9 cellular contexts compared by ENCODE assay signal in the genomic region with DNA sequence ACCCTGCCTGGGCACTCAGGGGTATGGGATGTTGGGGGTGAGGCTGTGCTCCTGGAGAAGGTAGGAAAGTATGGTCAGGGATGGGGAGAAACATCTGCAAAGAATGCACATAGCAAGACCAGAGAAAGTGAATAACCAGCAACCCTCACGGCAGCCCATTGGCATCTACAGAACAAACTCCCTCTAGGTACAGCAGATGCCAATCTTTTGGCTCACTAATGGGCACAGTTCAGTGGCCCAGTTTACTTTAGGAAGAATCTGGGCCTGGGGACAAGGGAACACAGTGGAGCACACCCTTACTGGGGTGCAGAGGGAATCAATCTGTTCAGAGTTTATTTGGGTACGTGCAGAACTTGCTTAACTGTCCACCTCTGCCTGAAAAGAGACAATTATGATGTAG.
DNase-seq lines count a peak whose midpoint lies in the region; ATAC-seq and TF ChIP-seq lines count a peak whose summit lies in the region.
"Had no signal": no experiment of that assay in that cellular context is flagged by ENCODE, and none has a peak within 500 bp of the region (broad histone marks: within the 10 kb centered on the region; RNA-seq: fewer than 3 reads in every experiment).

No MANE protein-coding gene starts in this region.

- intact Hi-C loops in breast epithelium (cut with DNase I; ENCODE audit: low total_unique reads), result no loop called here
- intact Hi-C loops in lower leg skin (cut with DNase I; ENCODE audit: low total_unique reads), result no loop called here

- 48 to 69% methylated on average over 2 of the region's 2 CpGs for WGBS in lower leg skin, 2 donors

- no peaks in the 10 kb centered on the region for H3K27me3 ChIP-seq in breast epithelium

- DNase-seq in breast epithelium (ENCODE audit: low spot score in 2 of 2) (no peak), skeletal muscle cell (ENCODE audit: low read depth) (no peak), lower leg skin (ENCODE audit: low spot score in 2 of 2) (no peak), cerebellar nuclear complex (lab: John Stamatoyannopoulos, UW) (no peak), HK-2 (ENCODE audit: unreplicated experiment) (no peak)
- no peak for DNase-seq in activated CD4-positive, alpha-beta memory T cell treated with anti-CD3 and anti-CD28 coated beads, Interleukin-2, amount 10 ng/mL, durations not matched to agents 7 days and 5 days
- DNase-seq: hippocampal formation had no signal

- no peaks in the 10 kb centered on the region for H3K9me3 Mint-ChIP-seq in activated CD4-positive, alpha-beta memory T cell treated with anti-CD3 and anti-CD28 coated beads, Interleukin-2, amount 10 ng/mL, durations not matched to agents 7 days and 5 days

- H3K4me1 Mint-ChIP-seq in activated CD4-positive, alpha-beta memory T cell treated with anti-CD3 and anti-CD28 coated beads, Interleukin-2, amount 10 ng/mL, durations not matched to agents 7 days and 5 days, result peaks cover 32% of the 10 kb centered on the region

- no peaks in the 10 kb centered on the region for H3K9me3 ChIP-seq in breast epithelium

- H3K4me3 Mint-ChIP-seq in activated CD4-positive, alpha-beta memory T cell treated with anti-CD3 and anti-CD28 coated beads, Interleukin-2, amount 10 ng/mL, durations not matched to agents 7 days and 5 days, result no peak overlapping the region

- H3K36me3 ChIP-seq in breast epithelium, result no peaks in the 10 kb centered on the region

- H3K27ac Mint-ChIP-seq in activated CD4-positive, alpha-beta memory T cell treated with anti-CD3 and anti-CD28 coated beads, Interleukin-2, amount 10 ng/mL, durations not matched to agents 7 days and 5 days, result no peak overlapping the region

- peak overlapping the region; percentile 33 to 56 for H3K27ac ChIP-seq in breast epithelium

- TF ChIP-seq CTCF in breast epithelium (IDR thresholded peaks at IDR 0.05) (no peak), lower leg skin (IDR thresholded peaks at IDR 0.05) (no peak)

- H3K4me3 ChIP-seq in breast epithelium (no peak overlapping the region), skeletal muscle cell (ENCODE audit: low read depth, low read length) (peak overlapping the region; percentile 2), lower leg skin (ENCODE audit: low read depth, poor library complexity, severe bottlenecking) (no peak overlapping the region)

- ATAC-seq in GM19452 (IDR thresholded peaks at IDR 0.05; ENCODE audit: unreplicated experiment) (peak; percentile 10), HG03159 (IDR thresholded peaks at IDR 0.05; ENCODE audit: unreplicated experiment) (peak; percentile 13)

- POLR2A ChIA-PET in activated CD4-positive, alpha-beta memory T cell treated with anti-CD3 and anti-CD28 coated beads, Interleukin-2, amount 10 ng/mL, durations not matched to agents 7 days and 5 days (lab: Charles Lee), result no interaction called here

- CTCF ChIA-PET in activated CD4-positive, alpha-beta memory T cell treated with anti-CD3 and anti-CD28 coated beads, Interleukin-2, amount 10 ng/mL, durations not matched to agents 7 days and 5 days (lab: Charles Lee), result no interaction called here

- peaks cover 6% of the 10 kb centered on the region for H3K27me3 Mint-ChIP-seq in activated CD4-positive, alpha-beta memory T cell treated with anti-CD3 and anti-CD28 coated beads, Interleukin-2, amount 10 ng/mL, durations not matched to agents 7 days and 5 days

- no peaks in the 10 kb centered on the region for H3K4me1 ChIP-seq in breast epithelium

- TF ChIP-seq POLR2A in breast epithelium (IDR thresholded peaks at IDR 0.05) (no peak), lower leg skin (IDR thresholded peaks at IDR 0.05) (no peak)

- H3K36me3 Mint-ChIP-seq in activated CD4-positive, alpha-beta memory T cell treated with anti-CD3 and anti-CD28 coated beads, Interleukin-2, amount 10 ng/mL, durations not matched to agents 7 days and 5 days (ENCODE audit: low read depth), result peaks cover under 1% of the 10 kb centered on the region
